24 cellular contexts compared by ENCODE assay signal in the genomic region with DNA sequence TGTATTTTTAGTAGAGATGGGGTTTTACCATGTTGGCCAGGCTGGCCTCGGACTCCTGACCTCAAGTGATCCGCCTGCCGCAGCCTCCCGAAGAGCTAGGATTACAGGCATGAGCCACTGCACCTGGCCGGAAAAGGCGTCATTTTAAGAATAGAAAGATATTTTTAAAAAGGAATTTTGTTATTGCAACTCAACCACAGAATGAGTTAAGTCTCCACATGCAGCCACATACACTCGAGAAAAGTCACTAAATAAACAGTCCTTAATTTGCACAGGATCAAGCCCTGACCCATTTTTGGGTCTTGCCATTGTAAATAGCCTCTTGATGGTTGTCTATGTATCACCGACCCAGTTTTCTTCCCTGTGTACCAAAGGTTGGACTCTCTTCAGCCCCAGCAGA.
DNase-seq lines count a peak whose midpoint lies in the region; ATAC-seq and TF ChIP-seq lines count a peak whose summit lies in the region.
"Had no signal": no experiment of that assay in that cellular context is flagged by ENCODE, and none has a peak within 500 bp of the region (broad histone marks: within the 10 kb centered on the region; RNA-seq: fewer than 3 reads in every experiment).

No MANE protein-coding gene starts in this region.

- H3K4me3 ChIP-seq in breast epithelium = no peak overlapping the region
- H3K4me3 ChIP-seq in epithelial cell of esophagus (ENCODE audit: low read length) = no peak overlapping the region
- H3K4me3 ChIP-seq in mesendoderm (ENCODE audit: low read length) = no peak overlapping the region
- H3K4me3 ChIP-seq in ascending aorta = no peak overlapping the region
- H3K4me3 ChIP-seq: heart right ventricle, psoas muscle had no signal

- H2BK120ac ChIP-seq in mesendoderm (ENCODE audit: low read depth, low read length) = no peak overlapping the region

- no peak overlapping the region for H3K56ac ChIP-seq in mesendoderm (ENCODE audit: low read length)

- no peaks in the 10 kb centered on the region for H3K9me3 Mint-ChIP-seq in MCF 10A (ENCODE audit: unreplicated experiment)
- H3K9me3 Mint-ChIP-seq in activated naive CD8-positive, alpha-beta T cell treated with anti-CD3 and anti-CD28 coated beads, Interleukin-2, amount 50 U/mL, for 24 hours = no peaks in the 10 kb centered on the region
- H3K9me3 Mint-ChIP-seq: activated naive CD8-positive, alpha-beta T cell treated with anti-CD3 and anti-CD28 coated beads for 36 hours; CD4-positive, CD25-positive, alpha-beta regulatory T cell; memory B cell; stimulated activated naive CD8-positive, alpha-beta T cell treated with anti-CD3 and anti-CD28 coated beads, Interleukin-15, Interleukin-2, amounts not matched to agents 100 ng/mL and 50 ng/mL, for 24 hours; T-helper 2 cell treated with Interferon-gamma antibody and Interleukin-4, amounts not matched to agents 5 μg/mL and 100 μg/mL, for 36 hours had no signal

- no peak overlapping the region for H3K4me2 ChIP-seq in mesendoderm (ENCODE audit: low read length)

- H3K9me3 ChIP-seq in breast epithelium (no peaks in the 10 kb centered on the region), ascending aorta (no peaks in the 10 kb centered on the region)
- H3K9me3 ChIP-seq: heart right ventricle, psoas muscle had no signal

- no peaks in the 10 kb centered on the region for H3K79me2 ChIP-seq in mesendoderm (ENCODE audit: control insufficient read depth, insufficient read depth, low read length)

- POLR2A ChIA-PET in MCF 10A (lab: Yijun Ruan, JAX) = interaction anchor here (0.6 kb wide), 1 partner anchor 508 kb away, joined by 3 read pairs; no protein-coding TSS in a partner anchor

- H3K4me1 Mint-ChIP-seq in MCF 10A (ENCODE audit: insufficient read depth, unreplicated experiment) = peaks cover 17% of the 10 kb centered on the region
- no peaks in the 10 kb centered on the region for H3K4me1 Mint-ChIP-seq in activated naive CD8-positive, alpha-beta T cell treated with anti-CD3 and anti-CD28 coated beads, Interleukin-2, amount 50 U/mL, for 24 hours
- H3K4me1 Mint-ChIP-seq: activated CD4-positive, alpha-beta T cell treated with anti-CD3 and anti-CD28 coated beads for 36 hours had no signal

- no peak overlapping the region for H3K27ac ChIP-seq in breast epithelium
- H3K27ac ChIP-seq in mesendoderm (ENCODE audit: low read depth, low read length) = no peak overlapping the region
- H3K27ac ChIP-seq in ascending aorta = no peak overlapping the region
- H3K27ac ChIP-seq: heart right ventricle, psoas muscle had no signal

- CTCF ChIA-PET in MCF 10A (lab: Yijun Ruan, JAX) = interaction anchor here (0.7 kb wide), 1 partner anchor 53 kb away, joined by 3 read pairs; no protein-coding TSS in a partner anchor

- H3K27me3 ChIP-seq in breast epithelium (peaks cover 0 to 37% of the 10 kb centered on the region in 2 donors), mesendoderm (ENCODE audit: insufficient read depth, low read length, poor library complexity) (no peaks in the 10 kb centered on the region), ascending aorta (no peaks in the 10 kb centered on the region)

- H3K36me3 Mint-ChIP-seq in MCF 10A (ENCODE audit: insufficient read depth, unreplicated experiment) = no peaks in the 10 kb centered on the region
- H3K36me3 Mint-ChIP-seq in activated naive CD8-positive, alpha-beta T cell treated with anti-CD3 and anti-CD28 coated beads, Interleukin-2, amount 50 U/mL, for 24 hours (ENCODE audit: low read depth) = no peaks in the 10 kb centered on the region
- H3K36me3 Mint-ChIP-seq: activated naive CD8-positive, alpha-beta T cell treated with anti-CD3 and anti-CD28 coated beads for 36 hours; CD4-positive, CD25-positive, alpha-beta regulatory T cell; memory B cell had no signal

- H4K8ac ChIP-seq in mesendoderm (ENCODE audit: low read depth, low read length) = no peak overlapping the region

- TF ChIP-seq CTCF in MCF 10A (IDR thresholded peaks at IDR 0.05; ENCODE audit: unreplicated experiment) (no peak), breast epithelium (IDR thresholded peaks at IDR 0.05) (no peak), epithelial cell of esophagus (IDR thresholded peaks at IDR 0.05; ENCODE audit: insufficient read depth, low read depth, low read length, missing control alignments) (no peak), ascending aorta (IDR thresholded peaks at IDR 0.05) (no peak)

- no peak for ATAC-seq in activated naive CD8-positive, alpha-beta T cell treated with anti-CD3 and anti-CD28 coated beads, Interleukin-2, amount 50 U/mL, for 24 hours
- ATAC-seq: activated CD4-positive, alpha-beta T cell treated with anti-CD3 and anti-CD28 coated beads for 36 hours; heart right ventricle; left cardiac atrium; psoas muscle had no signal

- DNase-seq in MCF 10A (ENCODE audit: unreplicated experiment) = peak; percentile 17
- DNase-seq in breast epithelium (ENCODE audit: low spot score in 2 of 2) = no peak
- peak; percentile 88 for DNase-seq in RPMI8226
- DNase-seq in epithelial cell of esophagus (ENCODE audit: low read depth) = peak; percentile 73
- DNase-seq in mesendoderm = no peak
- no peak for DNase-seq in activated effector memory CD4-positive, alpha-beta T cell treated with Interleukin-2 at 50 U/mL for 16 hours
- DNase-seq in activated naive CD8-positive, alpha-beta T cell treated with anti-CD3 and anti-CD28 coated beads, Interleukin-2, amount 50 U/mL, for 24 hours = no peak
- DNase-seq in ascending aorta (ENCODE audit: low spot score in 2 of 2) = no peak
- DNase-seq: 8988T; activated CD4-positive, alpha-beta T cell treated with anti-CD3 and anti-CD28 coated beads for 36 hours; activated naive CD8-positive, alpha-beta T cell treated with anti-CD3 and anti-CD28 coated beads for 36 hours; activated T-cell treated with anti-CD3 and anti-CD28 coated beads for 4 hours; CD4-positive, CD25-positive, alpha-beta regulatory T cell; effector CD8-positive, alpha-beta T cell; EL; heart right ventricle; left cardiac atrium; NCI-H1105 treated with DMSO at 0.1 percent for 48 hours; NCI-H2029 treated with DMSO at 0.1 percent for 48 hours; NCI-H748 treated with DMSO at 0.1 percent for 48 hours; psoas muscle had no signal

- no peak overlapping the region for H2BK5ac ChIP-seq in mesendoderm (ENCODE audit: low read length)

- H3K9ac ChIP-seq in mesendoderm (ENCODE audit: low read length) = no peak overlapping the region

- no peak overlapping the region for H2BK15ac ChIP-seq in mesendoderm (replicated peaks; ENCODE audit: low read depth)

- H4K5ac ChIP-seq in mesendoderm (ENCODE audit: low read length) = no peak overlapping the region

- no peak overlapping the region for H3K4me3 Mint-ChIP-seq in MCF 10A (ENCODE audit: unreplicated experiment)
- H3K4me3 Mint-ChIP-seq in activated naive CD8-positive, alpha-beta T cell treated with anti-CD3 and anti-CD28 coated beads, Interleukin-2, amount 50 U/mL, for 24 hours = no peak overlapping the region
- H3K4me3 Mint-ChIP-seq: activated CD4-positive, alpha-beta T cell treated with anti-CD3 and anti-CD28 coated beads for 36 hours; activated naive CD8-positive, alpha-beta T cell treated with anti-CD3 and anti-CD28 coated beads for 36 hours; memory B cell; stimulated activated naive CD8-positive, alpha-beta T cell treated with anti-CD3 and anti-CD28 coated beads, Interleukin-15, Interleukin-2, amounts not matched to agents 100 ng/mL and 50 ng/mL, for 24 hours; T-helper 2 cell treated with Interferon-gamma antibody and Interleukin-4, amounts not matched to agents 5 μg/mL and 100 μg/mL, for 36 hours had no signal

- H3K27ac Mint-ChIP-seq in MCF 10A (ENCODE audit: low read depth, unreplicated experiment) = no peak overlapping the region
- H3K27ac Mint-ChIP-seq in activated naive CD8-positive, alpha-beta T cell treated with anti-CD3 and anti-CD28 coated beads, Interleukin-2, amount 50 U/mL, for 24 hours = no peak overlapping the region
- H3K27ac Mint-ChIP-seq: activated CD4-positive, alpha-beta T cell treated with anti-CD3 and anti-CD28 coated beads for 36 hours; activated naive CD8-positive, alpha-beta T cell treated with anti-CD3 and anti-CD28 coated beads for 36 hours; CD4-positive, CD25-positive, alpha-beta regulatory T cell; memory B cell; stimulated activated naive CD8-positive, alpha-beta T cell treated with anti-CD3 and anti-CD28 coated beads, Interleukin-15, Interleukin-2, amounts not matched to agents 100 ng/mL and 50 ng/mL, for 24 hours; T-helper 2 cell treated with Interferon-gamma antibody and Interleukin-4, amounts not matched to agents 5 μg/mL and 100 μg/mL, for 36 hours had no signal

- no peak overlapping the region for H3K23ac ChIP-seq in mesendoderm (ENCODE audit: low read length)

- H3K36me3 ChIP-seq in breast epithelium = no peaks in the 10 kb centered on the region
- H3K36me3 ChIP-seq in mesendoderm (ENCODE audit: control insufficient read depth, insufficient read depth, low read length) = no peaks in the 10 kb centered on the region
- H3K36me3 ChIP-seq in ascending aorta = no peaks in the 10 kb centered on the region
- H3K36me3 ChIP-seq: heart right ventricle had no signal

- no peak for TF ChIP-seq POLR2A in breast epithelium (IDR thresholded peaks at IDR 0.05)

- BruUV-seq in MCF 10A (replicated peaks; lab: Mats Ljungman, UMichigan) = no TSS peak

- H3K27me3 Mint-ChIP-seq in MCF 10A (ENCODE audit: insufficient read depth, unreplicated experiment) = peaks cover 13% of the 10 kb centered on the region
- peaks cover 9% of the 10 kb centered on the region for H3K27me3 Mint-ChIP-seq in activated naive CD8-positive, alpha-beta T cell treated with anti-CD3 and anti-CD28 coated beads, Interleukin-2, amount 50 U/mL, for 24 hours

- no CpG with 5 or more reads among the region's 8 CpGs for WGBS in mesendoderm (ENCODE audit: extremely low coverage, insufficient coverage, low lambda C conversion rate)

- H2AK5ac ChIP-seq in mesendoderm (ENCODE audit: low read length) = no peak overlapping the region

- intact Hi-C loops in MCF 10A (cut with micrococcal nuclease) (no loop called here), breast epithelium (cut with DNase I; ENCODE audit: low total_unique reads) (no loop called here), ascending aorta (cut with DNase I) (no loop called here)

- H3K18ac ChIP-seq in mesendoderm (ENCODE audit: low read length) = no peak overlapping the region

- H3K4me1 ChIP-seq in breast epithelium = no peaks in the 10 kb centered on the region
- H3K4me1 ChIP-seq in mesendoderm (ENCODE audit: control insufficient read depth, low read depth, low read length) = peaks cover 11% of the 10 kb centered on the region
- H3K4me1 ChIP-seq in ascending aorta = no peaks in the 10 kb centered on the region
- H3K4me1 ChIP-seq: psoas muscle had no signal

- no peaks in the 10 kb centered on the region for H3K79me1 ChIP-seq in mesendoderm (ENCODE audit: low read length)

- no peak overlapping the region for H3K4ac ChIP-seq in mesendoderm (ENCODE audit: low read depth, low read length)

Comparison
In these comparisons a context has a peak if more than half of its experiments do, and no peak if none do; other contexts are left out.
1. DNase-seq: peak in MCF 10A (single experiment), RPMI8226 (single experiment) and epithelial cell of esophagus (single experiment); none in breast epithelium (0 of 2), mesendoderm (single experiment), activated effector memory CD4-positive, alpha-beta T cell treated with Interleukin-2 at 50 U/mL for 16 hours (single experiment), activated naive CD8-positive, alpha-beta T cell treated with anti-CD3 and anti-CD28 coated beads, Interleukin-2, amount 50 U/mL, for 24 hours (single experiment) and ascending aorta (0 of 2).